Comparison of ENCODE assay signal across 1 cellular context in the genomic region with DNA sequence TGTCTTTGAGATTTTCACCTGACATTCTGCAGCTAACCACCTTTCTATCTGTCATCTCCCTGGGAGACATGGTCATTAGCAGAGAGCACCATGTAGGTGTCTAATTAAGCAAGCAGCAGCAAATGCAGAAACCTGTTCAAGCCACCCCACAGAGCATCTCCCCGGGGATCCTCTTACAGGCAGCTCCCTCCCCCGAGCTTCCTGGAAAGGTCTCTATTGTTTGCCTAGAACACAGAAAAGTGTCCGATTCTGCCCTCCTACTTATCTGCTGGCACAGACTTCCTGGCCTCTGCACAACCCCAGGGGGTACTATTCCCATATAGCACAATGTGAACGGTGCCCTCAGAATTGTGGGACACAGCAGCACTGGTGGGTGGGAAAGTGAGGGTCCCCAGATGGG.
TF ChIP-seq lines count a peak whose summit lies in the region.

No MANE protein-coding gene starts in this region.

TF ChIP-seq in A549, 52 proteins besides CTCF, POLR2A, EP300 and RAD21 (continued from another document):
- TF ChIP-seq, protein P1, sequence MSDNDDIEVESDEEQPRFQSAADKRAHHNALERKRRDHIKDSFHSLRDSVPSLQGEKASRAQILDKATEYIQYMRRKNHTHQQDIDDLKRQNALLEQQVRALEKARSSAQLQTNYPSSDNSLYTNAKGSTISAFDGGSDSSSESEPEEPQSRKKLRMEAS (IDR thresholded peaks at IDR 0.05) = no peak
- TF ChIP-seq BHLHE40 (IDR thresholded peaks at IDR 0.05; ENCODE audit: low read depth, low read length) = no peak
TF ChIP-seq in A549: peak in this region for 0.
